Comparison of ENCODE assay signal across 8 cellular contexts in the genomic region with DNA sequence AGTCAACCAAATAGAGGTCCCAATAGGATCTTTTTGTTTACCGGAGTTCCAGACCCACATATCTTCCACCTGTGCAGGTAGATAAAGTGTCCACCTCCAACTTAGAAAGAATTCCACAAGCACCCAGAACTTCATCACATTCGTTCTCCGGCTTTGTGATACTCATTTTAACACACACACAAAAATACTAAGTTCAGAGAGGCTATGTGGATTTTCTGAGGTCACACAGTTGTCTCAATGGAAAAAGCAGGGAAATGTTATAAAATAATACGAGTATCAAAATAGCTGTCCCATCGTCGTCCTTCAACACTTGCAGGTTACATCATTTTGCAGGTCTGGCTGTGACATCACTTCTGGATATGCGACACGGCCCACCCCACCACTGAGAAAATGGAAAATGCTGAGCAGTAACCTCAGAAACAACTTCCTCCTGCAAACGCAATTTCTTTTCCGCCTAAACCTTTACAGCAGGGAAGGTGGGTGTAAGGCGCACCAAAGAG.
DNase-seq lines count a peak whose midpoint lies in the region; TF ChIP-seq lines count a peak whose summit lies in the region.

No MANE protein-coding gene starts in this region.

- no peaks in the 10 kb centered on the region for H3K9me3 Mint-ChIP-seq in nephron progenitor cell

- H3K4me1 ChIP-seq in endocrine pancreas (ENCODE audit: control insufficient read depth, insufficient read depth, low read length) = no peaks in the 10 kb centered on the region

- peak overlapping the region; percentile 82 for H3K4me3 Mint-ChIP-seq in nephron progenitor cell

- H3K36me3 ChIP-seq in endocrine pancreas (ENCODE audit: control insufficient read depth, insufficient read depth, low read length) = no peaks in the 10 kb centered on the region

- peak overlapping the region; percentile 58 for H3K4me3 ChIP-seq in endocrine pancreas (ENCODE audit: control insufficient read depth, insufficient read depth, low read length)

- H3K27me3 ChIP-seq in endocrine pancreas (ENCODE audit: control insufficient read depth, insufficient read depth, low read length) = no peaks in the 10 kb centered on the region

- DNase-seq in activated T-cell treated with anti-CD3 and anti-CD28 coated beads, Interleukin-2, amount 50 U/mL, for 1 hour = peak; percentile 19
- DNase-seq in activated T-cell treated with anti-CD3 and anti-CD28 coated beads, Interleukin-2, amount 50 U/mL, for 48 hours = no peak
- DNase-seq in NOMO-1 treated with dmso at 0.1 percent for 144 hours (lab: John Stamatoyannopoulos, UW; ENCODE audit: unreplicated experiment) = peak; percentile 40
- peak; percentile 8 for DNase-seq in nephron progenitor cell
- DNase-seq in NCI-H1105 (lab: John Stamatoyannopoulos, UW) = no peak
- no peak for DNase-seq in activated gamma-delta T cell treated with Interleukin-2 at 50 U/mL for 16 hours
- DNase-seq in NCI-H446 (lab: John Stamatoyannopoulos, UW) = no peak

- no peak for TF ChIP-seq CTCF in nephron progenitor cell (IDR thresholded peaks at IDR 0.05)

- no peaks in the 10 kb centered on the region for H3K36me3 Mint-ChIP-seq in nephron progenitor cell (ENCODE audit: low read depth)

- H3K9me3 ChIP-seq in endocrine pancreas (ENCODE audit: control insufficient read depth, low read length) = no peaks in the 10 kb centered on the region

- H3K27ac Mint-ChIP-seq in nephron progenitor cell = peak overlapping the region; percentile 100

- no peak overlapping the region for H3K9ac ChIP-seq in endocrine pancreas (ENCODE audit: control insufficient read depth, insufficient read depth, low read length)

- H3K4me1 Mint-ChIP-seq in nephron progenitor cell = peaks cover 98% of the 10 kb centered on the region

- H3K27me3 Mint-ChIP-seq in nephron progenitor cell (ENCODE audit: low read depth, poor library complexity) = peaks cover 3% of the 10 kb centered on the region

Comparison
In these comparisons a context has a peak if more than half of its experiments do, and no peak if none do; other contexts are left out.
1. DNase-seq: peak in activated T-cell treated with anti-CD3 and anti-CD28 coated beads, Interleukin-2, amount 50 U/mL, for 1 hour (single experiment), NOMO-1 treated with dmso at 0.1 percent for 144 hours (single experiment) and nephron progenitor cell (single experiment); none in activated T-cell treated with anti-CD3 and anti-CD28 coated beads, Interleukin-2, amount 50 U/mL, for 48 hours (0 of 2), NCI-H1105 (single experiment), activated gamma-delta T cell treated with Interleukin-2 at 50 U/mL for 16 hours (single experiment) and NCI-H446 (0 of 2).